Comparison of ENCODE assay signal across 20 cellular contexts in genomic region chr12:29220632-29221336, GRCh38.
"Had no signal": no experiment of that assay in that cellular context is flagged by ENCODE, and none has a peak within 500 bp of the region (broad histone marks: within the 10 kb centered on the region; RNA-seq: fewer than 3 reads in every experiment).

No MANE protein-coding gene starts in this region.

- H3K4me3 Mint-ChIP-seq: activated B cell treated with CpG ODN at 0.5 μM for 24 hours; activated CD8-positive, alpha-beta T cell treated with anti-CD3 and anti-CD28 coated beads for 36 hours; activated naive CD8-positive, alpha-beta T cell treated with anti-CD3 and anti-CD28 coated beads for 36 hours; activated T-helper 17 cell treated with anti-CD3 and anti-CD28 coated beads, Interleukin-2, amount 50 U/mL, for 72 hours; endodermal cell had no signal

- H3K27me3 Mint-ChIP-seq: activated B cell treated with CpG ODN at 0.5 μM for 24 hours; activated CD8-positive, alpha-beta T cell treated with anti-CD3 and anti-CD28 coated beads for 36 hours; activated naive CD8-positive, alpha-beta T cell treated with anti-CD3 and anti-CD28 coated beads for 36 hours; activated T-helper 17 cell treated with anti-CD3 and anti-CD28 coated beads, Interleukin-2, amount 50 U/mL, for 72 hours had no signal

- H3K4me3 ChIP-seq: left lung, upper lobe of left lung had no signal

- FAIRE-seq: kidney had no signal

- H3K27ac Mint-ChIP-seq: activated B cell treated with CpG ODN at 0.5 μM for 24 hours; activated CD8-positive, alpha-beta T cell treated with anti-CD3 and anti-CD28 coated beads for 36 hours; activated naive CD8-positive, alpha-beta T cell treated with anti-CD3 and anti-CD28 coated beads for 36 hours; activated T-helper 17 cell treated with anti-CD3 and anti-CD28 coated beads, Interleukin-2, amount 50 U/mL, for 72 hours; endodermal cell had no signal

- H3K4me1 Mint-ChIP-seq: activated B cell treated with CpG ODN at 0.5 μM for 24 hours; activated T-helper 17 cell treated with anti-CD3 and anti-CD28 coated beads, Interleukin-2, amount 50 U/mL, for 72 hours had no signal

- H3K4me1 ChIP-seq: upper lobe of left lung had no signal

- H3K27ac ChIP-seq: epithelial cell of prostate, foreskin keratinocyte, left lung, upper lobe of left lung had no signal

- H3K27me3 ChIP-seq: foreskin keratinocyte, left lung, upper lobe of left lung had no signal

- ATAC-seq: activated CD8-positive, alpha-beta T cell treated with anti-CD3 and anti-CD28 coated beads for 36 hours; activated T-helper 17 cell treated with anti-CD3 and anti-CD28 coated beads, Interleukin-2, amount 50 U/mL, for 72 hours; foreskin keratinocyte; left lung; stimulated activated naive CD8-positive, alpha-beta T cell treated with anti-CD3 and anti-CD28 coated beads, Interleukin-15, Interleukin-2, amounts not matched to agents 100 U/mL and 50 U/mL, for 24 hours had no signal

- H3K36me3 ChIP-seq: left lung, upper lobe of left lung had no signal

- H3K36me3 Mint-ChIP-seq: activated naive CD8-positive, alpha-beta T cell treated with anti-CD3 and anti-CD28 coated beads for 36 hours had no signal

- DNase-seq: activated B cell treated with CpG ODN at 0.5 μM for 24 hours; activated CD4-positive, alpha-beta T cell treated with anti-CD3 and anti-CD28 coated beads for 48 hours; activated CD8-positive, alpha-beta T cell treated with anti-CD3 and anti-CD28 coated beads for 36 hours; activated naive CD4-positive, alpha-beta T cell; activated naive CD8-positive, alpha-beta T cell treated with anti-CD3 and anti-CD28 coated beads for 36 hours; activated T-cell treated with anti-CD3 and anti-CD28 coated beads, Interleukin-2, amount 50 U/mL, for 1 hour; amniotic stem cell; caudate nucleus; endodermal cell; foreskin keratinocyte; kidney; left lung; retina; stimulated activated naive CD8-positive, alpha-beta T cell treated with anti-CD3 and anti-CD28 coated beads, Interleukin-15, Interleukin-2, amounts not matched to agents 100 U/mL and 50 U/mL, for 24 hours; substantia nigra; T-helper 1 cell; T-helper 9 cell; upper lobe of left lung had no signal

- H3K9me3 ChIP-seq: left lung, upper lobe of left lung had no signal
